In the genomic region with DNA sequence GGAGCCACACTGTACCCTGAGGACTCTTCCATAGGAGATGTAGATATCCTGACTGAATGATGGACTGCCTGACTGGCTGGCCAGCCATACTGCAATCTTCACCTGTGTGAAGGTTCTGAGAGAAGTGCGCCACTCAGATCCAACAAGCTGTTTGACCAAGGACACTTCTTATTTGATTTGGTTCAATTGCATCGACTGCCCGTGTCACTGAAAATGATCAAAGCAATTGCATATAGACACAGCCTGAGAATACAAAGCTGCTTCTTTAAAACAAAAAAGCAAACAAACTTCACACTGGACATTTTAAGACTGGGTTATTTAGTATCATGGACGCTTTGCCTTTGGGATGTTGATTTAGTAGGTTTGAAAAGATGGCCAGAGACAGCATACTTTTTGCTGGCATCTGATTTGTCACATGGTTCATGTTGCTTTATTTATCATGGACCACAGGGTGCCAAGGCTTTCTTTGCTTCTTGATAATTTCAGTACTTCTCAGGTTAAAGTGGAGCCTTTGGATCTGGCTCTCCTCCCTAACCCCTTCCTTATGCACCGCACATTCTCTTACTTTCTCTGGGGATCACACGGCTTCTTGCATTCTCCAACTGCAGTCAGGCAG, we compare ENCODE assay signal across 13 cellular contexts.
"Had no signal": no experiment of that assay in that cellular context is flagged by ENCODE, and none has a peak within 500 bp of the region (broad histone marks: within the 10 kb centered on the region; RNA-seq: fewer than 3 reads in every experiment).

No MANE protein-coding gene starts in this region.

- H3K9me3 Mint-ChIP-seq: activated naive CD4-positive, alpha-beta T cell treated with anti-CD3 and anti-CD28 coated beads for 36 hours; activated T-helper 2 cell treated with anti-CD3 and anti-CD28 coated beads, Interferon-gamma antibody, Interleukin-2, Interleukin-4, amounts not matched to agents 10 μg/mL and 5 μg/mL and 100 μg/mL, durations not matched to agents 14 hours and 24 hours and 36 hours; stimulated activated naive B cell treated with anti-CD40 and anti-IgM and Interleukin-4, amounts not matched to agents 10 μg/mL and 1 μg/mL and 100 μg/mL, for 72 hours had no signal

- DNase-seq: activated naive CD4-positive, alpha-beta T cell treated with anti-CD3 and anti-CD28 coated beads for 36 hours; central memory CD4-positive, alpha-beta T cell; colonic mucosa; glutamatergic neuron; hypothalamus; ovary; stimulated activated naive B cell treated with anti-CD40 and anti-IgM and Interleukin-4, amounts not matched to agents 10 μg/mL and 1 μg/mL and 100 μg/mL, for 72 hours; SW 1271; tibial artery; uterus had no signal

- H3K9me3 ChIP-seq: colonic mucosa, ovary, tibial artery, uterus had no signal

- H3K36me3 ChIP-seq: colonic mucosa, ovary, tibial artery, uterus had no signal

- H3K36me3 Mint-ChIP-seq: stimulated activated naive B cell treated with anti-CD40 and anti-IgM and Interleukin-4, amounts not matched to agents 10 μg/mL and 1 μg/mL and 100 μg/mL, for 72 hours had no signal

- H3K27ac ChIP-seq: colonic mucosa, foreskin keratinocyte, ovary, tibial artery, uterus had no signal

- H3K27me3 ChIP-seq: colonic mucosa, foreskin keratinocyte, ovary, tibial artery, uterus had no signal

- H3K4me3 ChIP-seq: colonic mucosa, ovary, tibial artery, uterus had no signal

- H3K27ac Mint-ChIP-seq: activated naive CD4-positive, alpha-beta T cell treated with anti-CD3 and anti-CD28 coated beads for 36 hours; activated T-helper 2 cell treated with anti-CD3 and anti-CD28 coated beads, Interferon-gamma antibody, Interleukin-2, Interleukin-4, amounts not matched to agents 10 μg/mL and 5 μg/mL and 100 μg/mL, durations not matched to agents 14 hours and 24 hours and 36 hours; stimulated activated naive B cell treated with anti-CD40 and anti-IgM and Interleukin-4, amounts not matched to agents 10 μg/mL and 1 μg/mL and 100 μg/mL, for 72 hours had no signal

- ATAC-seq: activated CD4-positive, CD25-positive, alpha-beta regulatory T cell treated with anti-CD3 and anti-CD28 coated beads, Interleukin-2, amount 50 U/mL, for 24 hours; foreskin keratinocyte; stimulated activated naive B cell treated with anti-CD40 and anti-IgM and Interleukin-4, amounts not matched to agents 10 μg/mL and 1 μg/mL and 100 μg/mL, for 72 hours had no signal

- H3K4me3 Mint-ChIP-seq: activated naive CD4-positive, alpha-beta T cell treated with anti-CD3 and anti-CD28 coated beads for 36 hours; stimulated activated naive B cell treated with anti-CD40 and anti-IgM and Interleukin-4, amounts not matched to agents 10 μg/mL and 1 μg/mL and 100 μg/mL, for 72 hours had no signal

- H3K4me1 ChIP-seq: colonic mucosa, foreskin keratinocyte, uterus had no signal
